Comparison of ENCODE assay signal across 2 cellular contexts in genomic region chr7:99543916-99544315, GRCh38.
TF ChIP-seq lines count a peak whose summit lies in the region.

No MANE protein-coding gene starts in this region.

TF ChIP-seq in HEK293, 187 proteins besides CTCF, POLR2A, EP300 and RAD21:
- TF ChIP-seq SP3 (tag by site-specific recombination; IDR thresholded peaks at IDR 0.05) (no peak), ZNF121 (tag by site-specific recombination; IDR thresholded peaks at IDR 0.05) (peak; percentile 69; the same call in 1 of the 2 replicates)
TF ChIP-seq in HEK293: peak in this region for 1.

TF ChIP-seq in K562, 482 proteins besides CTCF, POLR2A, EP300 and RAD21:
- no peak for TF ChIP-seq CBX2 (IDR thresholded peaks at IDR 0.05; ENCODE audit: insufficient read depth, low read length, poor library complexity, severe bottlenecking)
- TF ChIP-seq ZNF121 (CRISPR knock-in tag; conservative IDR thresholded peaks at IDR 0.05) = peak; percentile 83
- no peak for TF ChIP-seq GTF2B (IDR thresholded peaks at IDR 0.05; ENCODE audit: extremely low read depth, insufficient read length)
TF ChIP-seq in K562: peak in this region for 1.
